In genomic region chr6:42454428-42454791, GRCh38 we compare ENCODE assay signal across 10 cellular contexts. TPM values are rescaled to one million over a fixed set of nuclear protein-coding genes. Genes with fewer than 3 reads are reported as not detected.
A peak's percentile ranks its signal among the peaks of the same experiment; 100 is the strongest.
DNase-seq lines count a peak whose midpoint lies in the region; ATAC-seq and TF ChIP-seq lines count a peak whose summit lies in the region.
"Had no signal": no experiment of that assay in that cellular context is flagged by ENCODE, and none has a peak within 500 bp of the region (broad histone marks: within the 10 kb centered on the region; RNA-seq: fewer than 3 reads in every experiment).

No MANE protein-coding gene starts in this region.

- H3K36me3 ChIP-seq in aorta (ENCODE audit: control insufficient read depth in 1 of 2, insufficient read depth in 2 of 2, low read length in 1 of 2): no peaks in the 10 kb centered on the region
- H3K36me3 ChIP-seq in PC-9 (ENCODE audit: low read depth): no peaks in the 10 kb centered on the region
- H3K36me3 ChIP-seq: thyroid gland had no signal

- ATAC-seq in Right ventricle myocardium inferior (peak; percentile 23), aorta (ENCODE audit: low FRiP score) (peak; percentile 1)
- ATAC-seq: HCT116 had no signal

- peak overlapping the region; percentile 95 for H3K4me3 Mint-ChIP-seq in mesothelial cell of epicardium

- CTCF ChIA-PET in PC-9 (lab: Charles Lee) (interaction anchor here (0.6 to 1.4 kb wide), 2 partner anchors 93 to 258 kb away, joined by 4 read pairs; no protein-coding TSS in a partner anchor), GM10248 (lab: Yijun Ruan, JAX) (interaction anchor here (1.0 to 3.8 kb wide), 3 partner anchors 64 to 93 kb away, joined by 3 to 10 read pairs (median 8); no protein-coding TSS in a partner anchor)

- no peaks in the 10 kb centered on the region for H3K9me2 ChIP-seq in PC-9 (ENCODE audit: insufficient read depth)

- H3K4me1 ChIP-seq in aorta (ENCODE audit: control insufficient read depth in 1 of 2, insufficient read depth in 2 of 2, low read length in 2 of 2) (no peaks in the 10 kb centered on the region), PC-9 (replicated peaks; ENCODE audit: insufficient read depth) (peaks cover 13% of the 10 kb centered on the region)

- H3K4me3 ChIP-seq in aorta (ENCODE audit: low read length in 2 of 2) (peak overlapping the region in 1 of 2 donors; percentile 84), PC-9 (no peak overlapping the region)

- intact Hi-C loops in Right ventricle myocardium inferior (cut with DNase I): loop anchor here (5.0 kb wide), 2 partner anchors 47 to 192 kb away; no protein-coding TSS in a partner anchor
- intact Hi-C loops in cardiac septum (cut with DNase I): loop anchor here (5.0 kb wide), 1 partner anchor 192 kb away; no protein-coding TSS in a partner anchor
- intact Hi-C loops in aorta (cut with DNase I): loop anchor here in 1 of 2 donors (5.0 kb wide), 3 partner anchors 93 to 237 kb away; partner anchors contain the start of gene MRPS10
- intact Hi-C loops in PC-9 (cut with micrococcal nuclease; ENCODE audit: unreplicated experiment): loop anchor here (5.0 kb wide), 1 partner anchor 78 kb away; no protein-coding TSS in a partner anchor

- no peaks in the 10 kb centered on the region for H3K27me3 Mint-ChIP-seq in mesothelial cell of epicardium (ENCODE audit: low read depth)

- H3K9me3 ChIP-seq in aorta (ENCODE audit: control insufficient read depth, low read length) (no peaks in the 10 kb centered on the region), PC-9 (ENCODE audit: insufficient read depth, low read depth) (no peaks in the 10 kb centered on the region; the same call in 1 of the 2 replicates)
- H3K9me3 ChIP-seq: thyroid gland had no signal

- BruUV-seq in PC-9 (replicated peaks; lab: Mats Ljungman, UMichigan): no TSS peak

- POLR2A ChIA-PET in PC-9 (lab: Charles Lee; ENCODE audit: unreplicated experiment) (interaction anchor here (0.5 to 0.7 kb wide), 2 partner anchors 88 to 227 kb away, joined by 4 to 6 read pairs; no protein-coding TSS in a partner anchor), GM10248 (lab: Yijun Ruan, JAX) (no interaction called here)

- H3K27ac Mint-ChIP-seq in mesothelial cell of epicardium: peak overlapping the region; percentile 67

- H3K27me3 ChIP-seq in aorta (ENCODE audit: control insufficient read depth in 1 of 2, insufficient read depth in 2 of 2, low read length in 1 of 2) (no peaks in the 10 kb centered on the region), PC-9 (ENCODE audit: insufficient read depth, low read depth) (no peaks in the 10 kb centered on the region)
- H3K27me3 ChIP-seq: thyroid gland had no signal

- H3K27ac ChIP-seq in aorta (ENCODE audit: low read depth in 1 of 2, low read length in 2 of 2) (no peak overlapping the region), PC-9 (no peak overlapping the region)

- H4K20me1 ChIP-seq in PC-9 (ENCODE audit: insufficient read depth): no peaks in the 10 kb centered on the region

- H3F3A ChIP-seq in PC-9 (ENCODE audit: insufficient read depth, low read depth): peaks cover 6% of the 10 kb centered on the region; the same call in 1 of the 2 replicates

- DNase-seq in Right ventricle myocardium inferior (ENCODE audit: missing footprints) (peak; percentile 80), cardiac septum (ENCODE audit: low spot score) (no peak), cerebellum (ENCODE audit: low spot score) (peak; percentile 12), mesothelial cell of epicardium (ENCODE audit: low spot score in 2 of 2, unreplicated experiment in 2 of 2) (no peak), aorta (peak; percentile 70 to 85), PC-9 (no peak), GM10248 (ENCODE audit: extremely low spot score) (no peak), kidney tubule cell (ENCODE audit: low spot score) (no peak)

- peaks cover 28% of the 10 kb centered on the region for H3K4me1 Mint-ChIP-seq in mesothelial cell of epicardium

- 0 to 3% methylated on average over 11 of the region's 11 CpGs for WGBS in aorta, 2 donors

- no peak overlapping the region for H2AFZ ChIP-seq in PC-9

- no peak overlapping the region for H3K4me2 ChIP-seq in PC-9

- peaks cover 19% of the 10 kb centered on the region for H3K79me2 ChIP-seq in PC-9 (ENCODE audit: low read depth)

- no peaks in the 10 kb centered on the region for H3K9me3 Mint-ChIP-seq in mesothelial cell of epicardium

- H3K36me3 Mint-ChIP-seq in mesothelial cell of epicardium: no peaks in the 10 kb centered on the region

- TF ChIP-seq CTCF in mesothelial cell of epicardium (IDR thresholded peaks at IDR 0.05; ENCODE audit: unreplicated experiment): no peak
- no peak for TF ChIP-seq CTCF in PC-9 (conservative IDR thresholded peaks at IDR 0.05)
- no peak for TF ChIP-seq CTCF in GM10248 (IDR thresholded peaks at IDR 0.05; ENCODE audit: control extremely low read depth, extremely low read depth, low read depth, missing control alignments)

RNA-seq across cellular contexts. Expression of gene TRERF1, which starts 2.7 kb away (rescaled TPM):
- total RNA-seq in Right ventricle myocardium inferior: 1.7 TPM
- 0.86 TPM for total RNA-seq in cardiac septum
- total RNA-seq in cerebellum: 6.4 TPM
- 18.6 to 20.3 TPM (median 19.8 TPM) in 3 replicates for total RNA-seq in mesothelial cell of epicardium
- total RNA-seq in aorta: 1 to 10 TPM; 2.7 to 9.5 TPM
- 1 to 10 TPM in 1 of 2 donors, under 1 TPM in 1; 0.50 to 1.7 TPM for polyA plus RNA-seq in aorta
- 12.3 and 14.5 TPM in 2 replicates for total RNA-seq in PC-9 (2021)

Comparison
In these comparisons a context has a peak if more than half of its experiments do, and no peak if none do; other contexts are left out.
1. DNase-seq: peak in Right ventricle myocardium inferior (single experiment), cerebellum (single experiment) and aorta (2 of 2); none in cardiac septum (single experiment), mesothelial cell of epicardium (0 of 2), PC-9 (0 of 2), GM10248 (single experiment) and kidney tubule cell (single experiment).